Comparison of ENCODE assay signal across 10 cellular contexts in genomic region chr1:51690285-51690961, GRCh38.
A peak's percentile ranks its signal among the peaks of the same experiment; 100 is the strongest.
DNase-seq lines count a peak whose midpoint lies in the region; ATAC-seq and TF ChIP-seq lines count a peak whose summit lies in the region.
"Had no signal": no experiment of that assay in that cellular context is flagged by ENCODE, and none has a peak within 500 bp of the region (broad histone marks: within the 10 kb centered on the region; RNA-seq: fewer than 3 reads in every experiment).

No MANE protein-coding gene starts in this region.

- TF ChIP-seq CTCF in HEK293 (tag by site-specific recombination; IDR thresholded peaks at IDR 0.05) (no peak), Panc1 (IDR thresholded peaks at IDR 0.05) (no peak), fibroblast of the aortic adventitia (IDR thresholded peaks at IDR 0.05; ENCODE audit: insufficient read depth, low read length) (no peak), gastrocnemius medialis (IDR thresholded peaks at IDR 0.05 in 4 of 5, conservative IDR thresholded peaks at IDR 0.05 in 1 of 5) (no peak), Peyer's patch (IDR thresholded peaks at IDR 0.05) (no peak)

- BruUV-seq in Panc1 (replicated peaks; lab: Mats Ljungman, UMichigan): no TSS peak

- POLR2A ChIA-PET in HEK293 (lab: Yijun Ruan, JAX) (no interaction called here), Panc1 (lab: Charles Lee) (interaction anchor here (0.6 kb wide), 1 partner anchor 155 kb away, joined by 4 read pairs; no protein-coding TSS in a partner anchor)

- H3K9me3 ChIP-seq in HEK293 (ENCODE audit: control insufficient read depth, insufficient read depth, low read depth, low read length) (no peaks in the 10 kb centered on the region), Panc1 (ENCODE audit: control insufficient read depth, insufficient read depth, low read depth, low read length) (no peaks in the 10 kb centered on the region), gastrocnemius medialis (no peaks in the 10 kb centered on the region), aorta (ENCODE audit: control insufficient read depth, low read length) (no peaks in the 10 kb centered on the region), Peyer's patch (no peaks in the 10 kb centered on the region)
- H3K9me3 ChIP-seq: ovary had no signal

- in situ Hi-C loops in Panc1 (cut with HindIII; ENCODE audit: low pct_unique_long_range_greater_than_20kb, low sequenced_read_pairs): no loop called here
- in situ Hi-C loops in gastrocnemius medialis (cut with MboI; ENCODE audit: low sequenced_read_pairs in 4 of 4): no loop called here

- TF ChIP-seq POLR2A in gastrocnemius medialis (IDR thresholded peaks at IDR 0.05) (no peak), Peyer's patch (IDR thresholded peaks at IDR 0.05) (no peak)

- H3K4me1 ChIP-seq in HEK293 (ENCODE audit: control insufficient read depth, insufficient read depth, low read length) (peaks cover 31% of the 10 kb centered on the region), Panc1 (ENCODE audit: control insufficient read depth, insufficient read depth, low read length) (peaks cover 21% of the 10 kb centered on the region), gastrocnemius medialis (peaks cover 74 to 81% of the 10 kb centered on the region in 2 donors), aorta (ENCODE audit: control insufficient read depth in 1 of 2, insufficient read depth in 2 of 2, low read length in 2 of 2) (peaks cover 0 to 4% of the 10 kb centered on the region in 2 donors), Peyer's patch (peaks cover 0 to 9% (median 0%) of the 10 kb centered on the region in 4 donors)

- WGBS in aorta, 2 donors: 57 to 60% methylated on average over 3 of the region's 3 CpGs

- H3K36me3 ChIP-seq in HEK293 (ENCODE audit: control insufficient read depth in 2 of 2, insufficient read depth in 1 of 2, low read length in 2 of 2): no peaks in the 10 kb centered on the region
- H3K36me3 ChIP-seq in Panc1 (ENCODE audit: control insufficient read depth, insufficient read depth, low read length): no peaks in the 10 kb centered on the region
- H3K36me3 ChIP-seq in gastrocnemius medialis: no peaks in the 10 kb centered on the region
- H3K36me3 ChIP-seq in aorta (ENCODE audit: control insufficient read depth in 1 of 2, insufficient read depth in 2 of 2, low read length in 1 of 2): no peaks in the 10 kb centered on the region
- H3K36me3 ChIP-seq in Peyer's patch: no peaks in the 10 kb centered on the region
- H3K36me3 ChIP-seq: ovary had no signal

- DNase-seq in Panc1 (ENCODE audit: low read depth, low spot score) (peak; percentile 92), fibroblast of the aortic adventitia (ENCODE audit: low read depth) (peak; percentile 81), gastrocnemius medialis (no peak), aorta (no peak), NCI-H187 treated with DMSO at 0.1 percent for 48 hours (lab: John Stamatoyannopoulos, UW) (no peak), Peyer's patch (no peak)
- DNase-seq: MM.1S, ovary had no signal

- H3K4me3 ChIP-seq in HEK293 (ENCODE audit: low read depth, low read length) (no peak overlapping the region), Panc1 (ENCODE audit: low read depth in 2 of 2, low read length in 2 of 2) (no peak overlapping the region), fibroblast of the aortic adventitia (ENCODE audit: low read depth, low read length) (no peak overlapping the region), gastrocnemius medialis (no peak overlapping the region), aorta (ENCODE audit: low read length in 2 of 2) (no peak overlapping the region), Peyer's patch (no peak overlapping the region)
- H3K4me3 ChIP-seq: ovary had no signal

- ATAC-seq in Panc1: peak; percentile 85
- no peak for ATAC-seq in gastrocnemius medialis
- ATAC-seq in aorta (ENCODE audit: low FRiP score): no peak
- no peak for ATAC-seq in GM21825 (IDR thresholded peaks at IDR 0.05; ENCODE audit: unreplicated experiment)

- intact Hi-C loops in Panc1 (cut with micrococcal nuclease; ENCODE audit: unreplicated experiment): no loop called here
- intact Hi-C loops in gastrocnemius medialis (cut with DNase I; ENCODE audit: low total_unique reads): loop anchor here (5.0 kb wide), 1 partner anchor 42 kb away; no protein-coding TSS in a partner anchor
- intact Hi-C loops in aorta (cut with DNase I): no loop called here

- H3K27me3 ChIP-seq in Panc1 (ENCODE audit: control insufficient read depth, insufficient read depth, low read length): no peaks in the 10 kb centered on the region
- no peaks in the 10 kb centered on the region for H3K27me3 ChIP-seq in gastrocnemius medialis
- H3K27me3 ChIP-seq in aorta (ENCODE audit: control insufficient read depth in 1 of 2, insufficient read depth in 2 of 2, low read length in 1 of 2): no peaks in the 10 kb centered on the region
- H3K27me3 ChIP-seq in Peyer's patch: no peaks in the 10 kb centered on the region
- H3K27me3 ChIP-seq: ovary had no signal

- CTCF ChIA-PET in HEK293 (lab: Yijun Ruan, JAX): interaction anchor here (0.7 to 1.4 kb wide), 4 partner anchors 16 to 260 kb away, joined by 3 to 10 read pairs (median 4); no protein-coding TSS in a partner anchor
- CTCF ChIA-PET in Panc1 (lab: Charles Lee): no interaction called here

- H3K27ac ChIP-seq in HEK293 (ENCODE audit: extremely low read depth, low read depth, low read length) (peak overlapping the region; percentile 26; the same call in 1 of the 2 replicates), Panc1 (ENCODE audit: low read length) (peak overlapping the region; percentile 26; the same call in 1 of the 2 replicates), gastrocnemius medialis (peak overlapping the region; percentile 21 to 73 (median 55)), aorta (ENCODE audit: low read depth in 1 of 2, low read length in 2 of 2) (no peak overlapping the region), Peyer's patch (no peak overlapping the region)

TF ChIP-seq in HEK293, 187 proteins besides CTCF, POLR2A, EP300 and RAD21 (continues in another document):
- TF ChIP-seq, protein P1, sequence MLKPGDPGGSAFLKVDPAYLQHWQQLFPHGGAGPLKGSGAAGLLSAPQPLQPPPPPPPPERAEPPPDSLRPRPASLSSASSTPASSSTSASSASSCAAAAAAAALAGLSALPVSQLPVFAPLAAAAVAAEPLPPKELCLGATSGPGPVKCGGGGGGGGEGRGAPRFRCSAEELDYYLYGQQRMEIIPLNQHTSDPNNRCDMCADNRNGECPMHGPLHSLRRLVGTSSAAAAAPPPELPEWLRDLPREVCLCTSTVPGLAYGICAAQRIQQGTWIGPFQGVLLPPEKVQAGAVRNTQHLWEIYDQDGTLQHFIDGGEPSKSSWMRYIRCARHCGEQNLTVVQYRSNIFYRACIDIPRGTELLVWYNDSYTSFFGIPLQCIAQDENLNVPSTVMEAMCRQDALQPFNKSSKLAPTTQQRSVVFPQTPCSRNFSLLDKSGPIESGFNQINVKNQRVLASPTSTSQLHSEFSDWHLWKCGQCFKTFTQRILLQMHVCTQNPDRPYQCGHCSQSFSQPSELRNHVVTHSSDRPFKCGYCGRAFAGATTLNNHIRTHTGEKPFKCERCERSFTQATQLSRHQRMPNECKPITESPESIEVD (tag by site-specific recombination; IDR thresholded peaks at IDR 0.05): peak; percentile 51
- TF ChIP-seq, protein P2, sequence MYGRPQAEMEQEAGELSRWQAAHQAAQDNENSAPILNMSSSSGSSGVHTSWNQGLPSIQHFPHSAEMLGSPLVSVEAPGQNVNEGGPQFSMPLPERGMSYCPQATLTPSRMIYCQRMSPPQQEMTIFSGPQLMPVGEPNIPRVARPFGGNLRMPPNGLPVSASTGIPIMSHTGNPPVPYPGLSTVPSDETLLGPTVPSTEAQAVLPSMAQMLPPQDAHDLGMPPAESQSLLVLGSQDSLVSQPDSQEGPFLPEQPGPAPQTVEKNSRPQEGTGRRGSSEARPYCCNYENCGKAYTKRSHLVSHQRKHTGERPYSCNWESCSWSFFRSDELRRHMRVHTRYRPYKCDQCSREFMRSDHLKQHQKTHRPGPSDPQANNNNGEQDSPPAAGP (tag by site-specific recombination; IDR thresholded peaks at IDR 0.05): no peak
- TF ChIP-seq ZNF24 (tag by site-specific recombination; IDR thresholded peaks at IDR 0.05): 0 out of 2 replicates have a peak, but pooled peaks have one; percentile 47
- no peak for TF ChIP-seq SALL2 (tag by site-specific recombination; IDR thresholded peaks at IDR 0.05; ENCODE audit: borderline replicate concordance)
- no peak for TF ChIP-seq HOXC10 (CRISPR knock-in tag; IDR thresholded peaks at IDR 0.05)
- TF ChIP-seq ZBTB20 (tag by site-specific recombination; IDR thresholded peaks at IDR 0.05): 0 out of 2 replicates have a peak, but pooled peaks have one; percentile 13
- peak; percentile 94 for TF ChIP-seq ZNF629 (tag by site-specific recombination; IDR thresholded peaks at IDR 0.05)
- TF ChIP-seq ZNF792 (tag by site-specific recombination; IDR thresholded peaks at IDR 0.05): no peak
- TF ChIP-seq ZNF558 (tag by site-specific recombination; IDR thresholded peaks at IDR 0.05): no peak
- TF ChIP-seq, protein P3, sequence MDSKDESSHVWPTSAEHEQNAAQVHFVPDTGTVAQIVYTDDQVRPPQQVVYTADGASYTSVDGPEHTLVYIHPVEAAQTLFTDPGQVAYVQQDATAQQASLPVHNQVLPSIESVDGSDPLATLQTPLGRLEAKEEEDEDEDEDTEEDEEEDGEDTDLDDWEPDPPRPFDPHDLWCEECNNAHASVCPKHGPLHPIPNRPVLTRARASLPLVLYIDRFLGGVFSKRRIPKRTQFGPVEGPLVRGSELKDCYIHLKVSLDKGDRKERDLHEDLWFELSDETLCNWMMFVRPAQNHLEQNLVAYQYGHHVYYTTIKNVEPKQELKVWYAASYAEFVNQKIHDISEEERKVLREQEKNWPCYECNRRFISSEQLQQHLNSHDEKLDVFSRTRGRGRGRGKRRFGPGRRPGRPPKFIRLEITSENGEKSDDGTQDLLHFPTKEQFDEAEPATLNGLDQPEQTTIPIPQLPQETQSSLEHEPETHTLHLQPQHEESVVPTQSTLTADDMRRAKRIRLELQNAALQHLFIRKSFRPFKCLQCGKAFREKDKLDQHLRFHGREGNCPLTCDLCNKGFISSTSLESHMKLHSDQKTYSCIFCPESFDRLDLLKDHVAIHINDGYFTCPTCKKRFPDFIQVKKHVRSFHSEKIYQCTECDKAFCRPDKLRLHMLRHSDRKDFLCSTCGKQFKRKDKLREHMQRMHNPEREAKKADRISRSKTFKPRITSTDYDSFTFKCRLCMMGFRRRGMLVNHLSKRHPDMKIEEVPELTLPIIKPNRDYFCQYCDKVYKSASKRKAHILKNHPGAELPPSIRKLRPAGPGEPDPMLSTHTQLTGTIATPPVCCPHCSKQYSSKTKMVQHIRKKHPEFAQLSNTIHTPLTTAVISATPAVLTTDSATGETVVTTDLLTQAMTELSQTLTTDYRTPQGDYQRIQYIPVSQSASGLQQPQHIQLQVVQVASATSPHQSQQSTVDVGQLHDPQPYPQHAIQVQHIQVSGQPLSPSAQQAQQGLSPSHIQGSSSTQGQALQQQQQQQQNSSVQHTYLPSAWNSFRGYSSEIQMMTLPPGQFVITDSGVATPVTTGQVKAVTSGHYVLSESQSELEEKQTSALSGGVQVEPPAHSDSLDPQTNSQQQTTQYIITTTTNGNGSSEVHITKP (tag by site-specific recombination; IDR thresholded peaks at IDR 0.05): peak; percentile 86

Comparison
In these comparisons a context has a peak if more than half of its experiments do, and no peak if none do; other contexts are left out.
1. H3K27ac ChIP-seq: peak in HEK293 (single experiment), Panc1 (single experiment) and gastrocnemius medialis (4 of 4); none in aorta (0 of 2) and Peyer's patch (0 of 4).
2. DNase-seq: peak in Panc1 (single experiment) and fibroblast of the aortic adventitia (single experiment); none in gastrocnemius medialis (0 of 2), aorta (0 of 2), NCI-H187 treated with DMSO at 0.1 percent for 48 hours (single experiment) and Peyer's patch (0 of 3).